7 cellular contexts compared by ENCODE assay signal in genomic region chr2:225464346-225465025, GRCh38.
DNase-seq lines count a peak whose midpoint lies in the region; ATAC-seq, FAIRE-seq and TF ChIP-seq lines count a peak whose summit lies in the region.

No MANE protein-coding gene starts in this region.

- peaks cover 7 to 8% of the 10 kb centered on the region in 2 donors for H3K4me1 ChIP-seq in naive thymus-derived CD4-positive, alpha-beta T cell (ENCODE audit: control insufficient read depth in 2 of 2, insufficient read depth in 2 of 2, low read length in 2 of 2)
- H3K4me1 ChIP-seq in testis, result no peaks in the 10 kb centered on the region

- H3K27me3 Mint-ChIP-seq in naive thymus-derived CD4-positive, alpha-beta T cell, result peaks cover 0 to 6% (median 0%) of the 10 kb centered on the region in 5 donors

- H3K36me3 Mint-ChIP-seq in naive thymus-derived CD4-positive, alpha-beta T cell, result peaks cover 0 to 10% (median 3%) of the 10 kb centered on the region in 5 donors

- no peak overlapping the region for H3K27ac ChIP-seq in naive thymus-derived CD4-positive, alpha-beta T cell (ENCODE audit: low read depth, low read length)
- H3K27ac ChIP-seq in testis, result no peak overlapping the region

- peaks cover 0 to 3% (median 0%) of the 10 kb centered on the region in 11 donors for H3K9me3 Mint-ChIP-seq in naive thymus-derived CD4-positive, alpha-beta T cell

- 83 to 88% methylated on average over 10 of the region's 10 CpGs for WGBS in testis, 2 donors

- no peaks in the 10 kb centered on the region for H3K36me3 ChIP-seq in naive thymus-derived CD4-positive, alpha-beta T cell (ENCODE audit: control insufficient read depth in 2 of 3, insufficient read depth in 3 of 3, low read length in 3 of 3)
- H3K36me3 ChIP-seq in testis (ENCODE audit: low read depth, missing control alignments), result no peaks in the 10 kb centered on the region

- peak overlapping the region; percentile 76 to 96 (median 86) for H3K27ac Mint-ChIP-seq in naive thymus-derived CD4-positive, alpha-beta T cell

- H3K27me3 ChIP-seq in naive thymus-derived CD4-positive, alpha-beta T cell (ENCODE audit: control insufficient read depth in 2 of 2, insufficient read depth in 2 of 2, low read length in 2 of 2), result no peaks in the 10 kb centered on the region
- no peaks in the 10 kb centered on the region for H3K27me3 ChIP-seq in testis

- TF ChIP-seq CTCF in testis (IDR thresholded peaks at IDR 0.05), result no peak

- TF ChIP-seq POLR2A in testis (IDR thresholded peaks at IDR 0.05), result no peak

- peaks cover 11 to 40% (median 22%) of the 10 kb centered on the region in 7 donors for H3K4me1 Mint-ChIP-seq in naive thymus-derived CD4-positive, alpha-beta T cell

- no peak for FAIRE-seq in RCC 7860 (lab: Jason Lieb, UNC)

- CTCF ChIA-PET in naive thymus-derived CD4-positive, alpha-beta T cell (lab: Charles Lee), result no interaction called here

- peak; percentile 43 for DNase-seq in RPMI7951 (ENCODE audit: low read depth)
- DNase-seq in naive thymus-derived CD4-positive, alpha-beta T cell, result peak in 6 of 9 donors; percentile 16 to 48 (median 38)
- DNase-seq in RCC 7860 (ENCODE audit: low spot score), result no peak
- DNase-seq in testis, result no peak
- DNase-seq in ureter (ENCODE audit: low spot score), result no peak

- ATAC-seq in GM19025 (IDR thresholded peaks at IDR 0.05; ENCODE audit: low read depth, unreplicated experiment) (peak; percentile 83), HG02798 (IDR thresholded peaks at IDR 0.05; ENCODE audit: poor library complexity, unreplicated experiment) (peak; percentile 76)
- peak; percentile 67 for ATAC-seq in naive thymus-derived CD4-positive, alpha-beta T cell

- intact Hi-C loops in naive thymus-derived CD4-positive, alpha-beta T cell (cut with micrococcal nuclease), result loop anchor here in 1 of 2 donors (1.0 to 10.0 kb wide), 2 partner anchors 530 to 1372 kb away; partner anchors contain the start of gene RHBDD1
- intact Hi-C loops in testis (cut with DNase I; ENCODE audit: low total_unique reads), result no loop called here

- H3K9me3 ChIP-seq in naive thymus-derived CD4-positive, alpha-beta T cell (ENCODE audit: control insufficient read depth in 2 of 3, low read length in 3 of 3), result no peaks in the 10 kb centered on the region
- H3K9me3 ChIP-seq in testis, result no peaks in the 10 kb centered on the region

- peak overlapping the region; percentile 40 for H3K4me3 ChIP-seq in naive thymus-derived CD4-positive, alpha-beta T cell (ENCODE audit: low read length)
- H3K4me3 ChIP-seq in testis, result no peak overlapping the region

- POLR2A ChIA-PET in naive thymus-derived CD4-positive, alpha-beta T cell (lab: Charles Lee), result no interaction called here

- peak overlapping the region; percentile 81 to 93 (median 86) for H3K4me3 Mint-ChIP-seq in naive thymus-derived CD4-positive, alpha-beta T cell

Comparison
In these comparisons a context has a peak if more than half of its experiments do, and no peak if none do; other contexts are left out.
1. DNase-seq: peak in RPMI7951 (single experiment) and naive thymus-derived CD4-positive, alpha-beta T cell (6 of 9); none in RCC 7860 (single experiment), testis (single experiment) and ureter (single experiment).
2. Peak in every context shown above with its lines, with median percentiles within 50 percentile points of each other: ATAC-seq.